9 cellular contexts compared by ENCODE assay signal in the genomic region with DNA sequence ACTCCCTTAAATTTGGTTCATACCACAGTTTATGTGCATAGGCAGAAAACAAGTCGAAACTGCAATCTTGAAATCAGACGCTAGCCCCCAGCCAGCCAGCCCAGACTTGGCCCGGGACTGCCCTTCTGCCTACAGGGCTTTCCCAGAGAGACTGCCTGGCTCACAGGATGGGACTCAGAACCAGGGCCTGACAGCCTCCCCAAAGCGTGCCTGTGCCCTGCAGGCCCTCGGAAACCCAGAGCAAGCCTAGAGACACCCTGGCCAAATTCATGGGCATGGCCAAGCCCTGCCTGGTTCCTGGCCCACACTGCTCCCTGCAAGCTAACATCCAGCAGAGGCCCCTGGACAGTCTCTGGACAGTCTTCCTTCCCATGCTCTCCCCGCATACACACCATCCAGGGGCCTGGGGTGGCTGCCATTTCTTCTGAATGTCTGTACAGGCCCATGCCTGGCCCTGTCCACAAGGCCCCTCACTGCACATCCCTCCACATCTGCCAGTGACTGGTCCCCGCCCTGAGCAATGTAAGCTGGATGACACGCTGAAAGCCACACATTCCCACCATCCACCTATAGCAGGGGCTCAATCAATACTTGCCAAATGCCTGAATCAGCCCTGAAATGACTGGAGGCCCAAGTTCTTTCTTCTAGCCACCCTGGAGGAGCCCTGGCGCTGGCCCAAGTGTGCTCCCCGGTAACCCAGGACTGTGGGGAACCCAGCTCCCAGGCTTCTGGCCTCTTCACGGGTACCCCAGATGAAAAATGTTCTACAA.
DNase-seq lines count a peak whose midpoint lies in the region; ATAC-seq, FAIRE-seq and TF ChIP-seq lines count a peak whose summit lies in the region.
"Had no signal": no experiment of that assay in that cellular context is flagged by ENCODE, and none has a peak within 500 bp of the region (broad histone marks: within the 10 kb centered on the region; RNA-seq: fewer than 3 reads in every experiment).

No MANE protein-coding gene starts in this region.

- H3K27ac ChIP-seq in BLaER1 treated with 17β-estradiol and CSF1 and Interleukin-3, amounts not matched to agents 10 nM and 100 nM, result peak overlapping the region in 9 of 11 experiments; percentile 9 to 74 (median 66); a peak in 17 of 22 replicates
- no peak overlapping the region for H3K27ac ChIP-seq in GM12878 (ENCODE audit: control insufficient read depth, insufficient read depth)

- no peak overlapping the region for H3K4me3 Mint-ChIP-seq in neural crest cell
- no peak overlapping the region for H3K4me3 Mint-ChIP-seq in Calu3 (ENCODE audit: low read depth, unreplicated experiment)

- SMC1A ChIA-PET in GM12878 (lab: Charles Lee; ENCODE audit: uncharacterized antibody, unreplicated experiment), result interaction anchor here (1.0 to 1.9 kb wide), 3 partner anchors 13 to 68 kb away, joined by 3 to 4 read pairs (median 4); no protein-coding TSS in a partner anchor

- TF ChIP-seq EP300 in GM12878 (IDR thresholded peaks at IDR 0.05; ENCODE audit: borderline replicate concordance in 1 of 2, control insufficient read depth in 1 of 2, low read depth in 2 of 2, low read length in 2 of 2), result no peak

- peak overlapping the region; percentile 59 to 90 (median 82) for H3K4me2 ChIP-seq in BLaER1 treated with 17β-estradiol and CSF1 and Interleukin-3, amounts not matched to agents 10 nM and 100 nM
- H3K4me2 ChIP-seq in GM12878 (ENCODE audit: control insufficient read depth, insufficient read depth), result no peak overlapping the region

- H3K4me1 ChIP-seq in BLaER1 treated with 17β-estradiol and CSF1 and Interleukin-3, amounts not matched to agents 10 nM and 100 nM, result peaks cover 57 to 92% (median 82%) of the 10 kb centered on the region in 10 experiments
- peaks cover 7% of the 10 kb centered on the region for H3K4me1 ChIP-seq in GM12878 (ENCODE audit: control insufficient read depth, insufficient read depth, low read length)

- intact Hi-C loops in GM12878 (cut with micrococcal nuclease; ENCODE audit: unreplicated experiment) (no loop called here), Calu3 (cut with micrococcal nuclease; ENCODE audit: unreplicated experiment) (no loop called here)

- RAD21 ChIA-PET in GM12878 (lab: Charles Lee; ENCODE audit: unreplicated experiment), result interaction anchor here (1.0 to 2.4 kb wide), 3 partner anchors 32 to 53 kb away, joined by 3 to 9 read pairs (median 5); no protein-coding TSS in a partner anchor

- CTCF ChIA-PET in GM12878 (lab: Yijun Ruan, JAX), result no interaction called here
- CTCF ChIA-PET in Calu3 (lab: Charles Lee), result no interaction called here

- POLR2A ChIA-PET in GM12878 (lab: Charles Lee), result no interaction called here

- in situ Hi-C loops in GM12878 (cut with MboI), result no loop called here

- TF ChIP-seq CTCF in GM12878 (IDR thresholded peaks at IDR 0.05 in 2 of 3, conservative IDR thresholded peaks at IDR 0.05 in 1 of 3; ENCODE audit: control insufficient read depth in 2 of 3, extremely low read depth in 1 of 3, insufficient read depth in 1 of 3, low read depth in 3 of 3, low read length in 3 of 3) (no peak), neural crest cell (conservative IDR thresholded peaks at IDR 0.05) (no peak), Calu3 (IDR thresholded peaks at IDR 0.05; ENCODE audit: unreplicated experiment) (no peak)

- H3K27ac Mint-ChIP-seq in neural crest cell (ENCODE audit: unreplicated experiment), result peak overlapping the region; percentile 96
- no peak overlapping the region for H3K27ac Mint-ChIP-seq in Calu3 (ENCODE audit: unreplicated experiment)

- H3K4me1 Mint-ChIP-seq in neural crest cell, result peaks cover 71% of the 10 kb centered on the region
- H3K4me1 Mint-ChIP-seq in Calu3 (ENCODE audit: low read depth, unreplicated experiment), result peaks cover 15% of the 10 kb centered on the region

- no peaks in the 10 kb centered on the region for H3K27me3 ChIP-seq in BLaER1 treated with 17β-estradiol and CSF1 and Interleukin-3, amounts not matched to agents 10 nM and 100 nM
- no peaks in the 10 kb centered on the region for H3K27me3 ChIP-seq in GM12878 (replicated peaks in 1 of 2; ENCODE audit: control insufficient read depth in 2 of 2, insufficient read depth in 2 of 2, low read length in 1 of 2)

- H3K79me2 ChIP-seq in GM12878 (ENCODE audit: control insufficient read depth, insufficient read depth, low read length), result no peaks in the 10 kb centered on the region

- no peak for DNase-seq in GM12878 (ENCODE audit: low read depth, low spot score)
- DNase-seq in neural crest cell (ENCODE audit: low read depth, low spot score), result no peak
- DNase-seq in Calu3, result no peak
- DNase-seq in germinal center (ENCODE audit: low spot score), result no peak
- no peak for DNase-seq in UCSD-AML1 (lab: John Stamatoyannopoulos, UW; ENCODE audit: unreplicated experiment)
- DNase-seq: NCI-H187 had no signal

- BruUV-seq in GM12878 (replicated peaks; lab: Mats Ljungman, UMichigan) (no TSS peak), Calu3 (replicated peaks; lab: Mats Ljungman, UMichigan) (no TSS peak)

- WGBS in GM12878 (ENCODE audit: insufficient coverage, insufficient replicate concordance, low lambda C conversion rate, missing lambda C conversion rate), result 73% methylated on average over 11 of the region's 11 CpGs

- H3K27me3 Mint-ChIP-seq in neural crest cell (ENCODE audit: low read depth), result no peaks in the 10 kb centered on the region
- no peaks in the 10 kb centered on the region for H3K27me3 Mint-ChIP-seq in Calu3 (ENCODE audit: unreplicated experiment)

- peaks cover 0 to 16% (median 3%) of the 10 kb centered on the region in 11 experiments; a peak in 13 of 22 replicates for H3K9me3 ChIP-seq in BLaER1 treated with 17β-estradiol and CSF1 and Interleukin-3, amounts not matched to agents 10 nM and 100 nM (replicated peaks in 1 of 11)
- no peaks in the 10 kb centered on the region for H3K9me3 ChIP-seq in GM12878 (replicated peaks; ENCODE audit: control insufficient read depth, insufficient read depth, low read length)

- TF ChIP-seq POLR2A in GM12878 (IDR thresholded peaks at IDR 0.05; ENCODE audit: low read depth, low read length), result no peak

- ATAC-seq in HG02798 (IDR thresholded peaks at IDR 0.05; ENCODE audit: poor library complexity, unreplicated experiment) (peak; percentile 25), GM12878 (peak; percentile 72), HG03439 (IDR thresholded peaks at IDR 0.05; ENCODE audit: unreplicated experiment) (no peak)

- H3K9ac ChIP-seq in BLaER1 treated with 17β-estradiol and CSF1 and Interleukin-3, amounts not matched to agents 10 nM and 100 nM, result peak overlapping the region; percentile 7 to 68 (median 48); a peak in 16 of 22 replicates
- H3K9ac ChIP-seq in GM12878 (ENCODE audit: control insufficient read depth, insufficient read depth, low read length), result no peak overlapping the region

- H3K9me3 Mint-ChIP-seq in neural crest cell, result no peaks in the 10 kb centered on the region
- no peaks in the 10 kb centered on the region for H3K9me3 Mint-ChIP-seq in Calu3 (ENCODE audit: low read depth, unreplicated experiment)

- H4K20me1 ChIP-seq in BLaER1 treated with 17β-estradiol and CSF1 and Interleukin-3, amounts not matched to agents 10 nM and 100 nM, result peaks cover 26 to 73% (median 52%) of the 10 kb centered on the region in 11 experiments; a peak in 21 of 22 replicates
- peaks cover 2% of the 10 kb centered on the region; the same call in 1 of the 2 replicates for H4K20me1 ChIP-seq in GM12878 (ENCODE audit: control insufficient read depth, insufficient read depth)

- no peak overlapping the region for H2AFZ ChIP-seq in GM12878 (ENCODE audit: control insufficient read depth, low read depth, low read length)

- H3K36me3 Mint-ChIP-seq in neural crest cell (ENCODE audit: low read depth) (peaks cover 17% of the 10 kb centered on the region), Calu3 (ENCODE audit: insufficient read depth, unreplicated experiment) (no peaks in the 10 kb centered on the region)

- H3K4me3 ChIP-seq in BLaER1 treated with 17β-estradiol and CSF1 and Interleukin-3, amounts not matched to agents 10 nM and 100 nM, result no peak overlapping the region
- no peak overlapping the region for H3K4me3 ChIP-seq in GM12878

- TF ChIP-seq RAD21 in GM12878 (IDR thresholded peaks at IDR 0.05; ENCODE audit: insufficient read depth, low read depth, low read length), result no peak

- FAIRE-seq in GM12878 (lab: Jason Lieb, UNC), result no peak

- peaks cover 0 to 34% (median 12%) of the 10 kb centered on the region in 11 experiments; a peak in 9 of 22 replicates for H3K36me3 ChIP-seq in BLaER1 treated with 17β-estradiol and CSF1 and Interleukin-3, amounts not matched to agents 10 nM and 100 nM
- no peaks in the 10 kb centered on the region for H3K36me3 ChIP-seq in GM12878 (ENCODE audit: control insufficient read depth in 2 of 2, insufficient read depth in 2 of 2, low read length in 1 of 2)

TF ChIP-seq in GM12878, 131 proteins besides CTCF, POLR2A, EP300 and RAD21:
- TF ChIP-seq, protein P1, sequence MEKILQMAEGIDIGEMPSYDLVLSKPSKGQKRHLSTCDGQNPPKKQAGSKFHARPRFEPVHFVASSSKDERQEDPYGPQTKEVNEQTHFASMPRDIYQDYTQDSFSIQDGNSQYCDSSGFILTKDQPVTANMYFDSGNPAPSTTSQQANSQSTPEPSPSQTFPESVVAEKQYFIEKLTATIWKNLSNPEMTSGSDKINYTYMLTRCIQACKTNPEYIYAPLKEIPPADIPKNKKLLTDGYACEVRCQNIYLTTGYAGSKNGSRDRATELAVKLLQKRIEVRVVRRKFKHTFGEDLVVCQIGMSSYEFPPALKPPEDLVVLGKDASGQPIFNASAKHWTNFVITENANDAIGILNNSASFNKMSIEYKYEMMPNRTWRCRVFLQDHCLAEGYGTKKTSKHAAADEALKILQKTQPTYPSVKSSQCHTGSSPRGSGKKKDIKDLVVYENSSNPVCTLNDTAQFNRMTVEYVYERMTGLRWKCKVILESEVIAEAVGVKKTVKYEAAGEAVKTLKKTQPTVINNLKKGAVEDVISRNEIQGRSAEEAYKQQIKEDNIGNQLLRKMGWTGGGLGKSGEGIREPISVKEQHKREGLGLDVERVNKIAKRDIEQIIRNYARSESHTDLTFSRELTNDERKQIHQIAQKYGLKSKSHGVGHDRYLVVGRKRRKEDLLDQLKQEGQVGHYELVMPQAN (conservative IDR thresholded peaks at IDR 0.05), result no peak
- no peak for TF ChIP-seq KDM1A (IDR thresholded peaks at IDR 0.05; ENCODE audit: borderline replicate concordance)
- TF ChIP-seq WRNIP1 (IDR thresholded peaks at IDR 0.05; ENCODE audit: borderline replicate concordance, low read depth, low read length), result no peak
